Comparison of ENCODE assay signal across 15 cellular contexts in genomic region chr13:95050800-95051620, GRCh38.
DNase-seq lines count a peak whose midpoint lies in the region; ATAC-seq, FAIRE-seq and TF ChIP-seq lines count a peak whose summit lies in the region.
"Had no signal": no experiment of that assay in that cellular context is flagged by ENCODE, and none has a peak within 500 bp of the region (broad histone marks: within the 10 kb centered on the region; RNA-seq: fewer than 3 reads in every experiment).

No MANE protein-coding gene starts in this region.

- H3K36me3 ChIP-seq in aorta (ENCODE audit: control insufficient read depth in 1 of 2, insufficient read depth in 2 of 2, low read length in 1 of 2): no peaks in the 10 kb centered on the region

- no peak overlapping the region for H3K4me3 Mint-ChIP-seq in stimulated activated naive CD8-positive, alpha-beta T cell treated with anti-CD3 and anti-CD28 coated beads, Interleukin-15, amount 100 ng/mL, for 72 hours
- H3K4me3 Mint-ChIP-seq: activated naive CD8-positive, alpha-beta T cell had no signal

- ATAC-seq in GM21529 (IDR thresholded peaks at IDR 0.05; ENCODE audit: unreplicated experiment) (peak; percentile 69), HG03442 (IDR thresholded peaks at IDR 0.05; ENCODE audit: unreplicated experiment) (peak; percentile 61), aorta (ENCODE audit: low FRiP score) (no peak)
- peak; percentile 91 for ATAC-seq in stimulated activated naive CD8-positive, alpha-beta T cell treated with anti-CD3 and anti-CD28 coated beads, Interleukin-15, amount 100 ng/mL, for 72 hours
- ATAC-seq: left cardiac atrium; naive thymus-derived CD4-positive, alpha-beta T cell had no signal

- no peaks in the 10 kb centered on the region for H3K9me3 ChIP-seq in aorta (ENCODE audit: control insufficient read depth, low read length)

- intact Hi-C loops in aorta (cut with DNase I): no loop called here

- peaks cover 17% of the 10 kb centered on the region for H3K4me1 Mint-ChIP-seq in stimulated activated naive CD8-positive, alpha-beta T cell treated with anti-CD3 and anti-CD28 coated beads, Interleukin-15, amount 100 ng/mL, for 72 hours

- no peak for FAIRE-seq in D721Med (lab: Jason Lieb, UNC)

- H3K27me3 ChIP-seq in aorta (ENCODE audit: control insufficient read depth in 1 of 2, insufficient read depth in 2 of 2, low read length in 1 of 2): peaks cover 0 to under 1% of the 10 kb centered on the region in 2 donors

- 37 to 44% methylated on average over 3 of the region's 3 CpGs for WGBS in aorta, 2 donors

- no peak overlapping the region for H3K27ac ChIP-seq in aorta (ENCODE audit: low read depth in 1 of 2, low read length in 2 of 2)

- H3K9me3 Mint-ChIP-seq in stimulated activated naive CD8-positive, alpha-beta T cell treated with anti-CD3 and anti-CD28 coated beads, Interleukin-15, amount 100 ng/mL, for 72 hours: no peaks in the 10 kb centered on the region
- H3K9me3 Mint-ChIP-seq: naive thymus-derived CD4-positive, alpha-beta T cell had no signal

- H3K4me3 ChIP-seq in aorta (ENCODE audit: low read length in 2 of 2): no peak overlapping the region

- peak; percentile 14 for DNase-seq in stimulated activated CD4-positive, alpha-beta T cell treated with anti-CD3 and anti-CD28 coated beads, Interleukin-15, amount 100 ng/mL, for 24 hours
- DNase-seq in stimulated activated CD4-positive, alpha-beta T cell treated with anti-CD3 and anti-CD28 coated beads, Interleukin-2, amount 100 ng/mL, for 24 hours: no peak
- no peak for DNase-seq in stimulated activated naive CD8-positive, alpha-beta T cell treated with anti-CD3 and anti-CD28 coated beads, Interleukin-15, amount 100 ng/mL, for 72 hours
- DNase-seq in NCI-H1092 (lab: John Stamatoyannopoulos, UW) (no peak), aorta (no peak), D721Med (ENCODE audit: insufficient read length, low spot score) (no peak)
- DNase-seq: cerebellar nuclear complex; DMS79 treated with DMSO at 0.1 percent for 48 hours; left cardiac atrium; naive thymus-derived CD4-positive, alpha-beta T cell; retina; stimulated activated CD4-positive, alpha-beta T cell treated with anti-CD3 and anti-CD28 coated beads, Interleukin-4, amount 100 ng/mL, for 4 hours had no signal

- no peak for TF ChIP-seq CTCF in D721Med (IDR thresholded peaks at IDR 0.05; ENCODE audit: insufficient read depth, missing control alignments)

- H3K4me1 ChIP-seq in aorta (ENCODE audit: control insufficient read depth in 1 of 2, insufficient read depth in 2 of 2, low read length in 2 of 2): no peaks in the 10 kb centered on the region

- no peaks in the 10 kb centered on the region for H3K27me3 Mint-ChIP-seq in stimulated activated naive CD8-positive, alpha-beta T cell treated with anti-CD3 and anti-CD28 coated beads, Interleukin-15, amount 100 ng/mL, for 72 hours
- H3K27me3 Mint-ChIP-seq: activated naive CD8-positive, alpha-beta T cell; naive thymus-derived CD4-positive, alpha-beta T cell had no signal

- peak overlapping the region; percentile 33 to 54 for H3K27ac Mint-ChIP-seq in stimulated activated naive CD8-positive, alpha-beta T cell treated with anti-CD3 and anti-CD28 coated beads, Interleukin-15, amount 100 ng/mL, for 72 hours
